Comparison of ENCODE assay signal across 20 cellular contexts in genomic region chr10:103627111-103627892, GRCh38.
DNase-seq lines count a peak whose midpoint lies in the region; ATAC-seq and TF ChIP-seq lines count a peak whose summit lies in the region.
"Had no signal": no experiment of that assay in that cellular context is flagged by ENCODE, and none has a peak within 500 bp of the region (broad histone marks: within the 10 kb centered on the region; RNA-seq: fewer than 3 reads in every experiment).

No MANE protein-coding gene starts in this region.

- H3K79me2 ChIP-seq in trophoblast cell (ENCODE audit: control insufficient read depth, insufficient read depth, low read length, poor library complexity): no peaks in the 10 kb centered on the region

- H4K20me1 ChIP-seq in IMR-90 (ENCODE audit: insufficient read depth, low read length): peaks cover 24% of the 10 kb centered on the region

- H2BK5ac ChIP-seq in IMR-90 (ENCODE audit: low read depth, low read length, poor library complexity, severe bottlenecking): no peak overlapping the region
- no peak overlapping the region for H2BK5ac ChIP-seq in trophoblast cell (ENCODE audit: low read depth, low read length, poor library complexity)

- CTCF ChIA-PET in IMR-90 (lab: Yijun Ruan, JAX): no interaction called here

- no peak overlapping the region for H4K5ac ChIP-seq in IMR-90 (ENCODE audit: low read depth, low read length)

- no peak overlapping the region for H3K4ac ChIP-seq in IMR-90 (ENCODE audit: low read depth, low read length)
- no peak overlapping the region for H3K4ac ChIP-seq in trophoblast cell (ENCODE audit: low read depth, low read length)

- no peak overlapping the region for H3K14ac ChIP-seq in IMR-90 (replicated peaks; ENCODE audit: low read depth, low read length)
- H3K14ac ChIP-seq in trophoblast cell (ENCODE audit: low read length): no peak overlapping the region

- WGBS in IMR-90 (ENCODE audit: extremely low coverage in 2 of 2, insufficient read length in 1 of 2), 2 experiments: 97% methylated on average over 13 of the region's 22 CpGs; no CpG with 5 or more reads in 1 of the 2 experiments
- WGBS in thyroid gland, 2 donors: 66 to 68% methylated on average over 21 to 22 of the region's 22 CpGs
- no CpG with 5 or more reads among the region's 22 CpGs for WGBS in trophoblast cell (ENCODE audit: extremely low coverage, insufficient coverage, insufficient read length)

- H2AFZ ChIP-seq in IMR-90 (replicated peaks; ENCODE audit: low read length, poor library complexity) (no peak overlapping the region), trophoblast cell (ENCODE audit: insufficient read depth, low read length, poor library complexity) (no peak overlapping the region)

- H2BK20ac ChIP-seq in IMR-90 (ENCODE audit: low read depth, low read length): no peak overlapping the region

- H2BK120ac ChIP-seq in IMR-90 (ENCODE audit: low read depth, low read length) (no peak overlapping the region), trophoblast cell (ENCODE audit: insufficient read depth, low read length, poor library complexity) (no peak overlapping the region)

- H2BK15ac ChIP-seq in IMR-90 (ENCODE audit: low read depth, low read length): no peak overlapping the region

- peaks cover 7% of the 10 kb centered on the region for H3K9me1 ChIP-seq in IMR-90 (ENCODE audit: insufficient read depth, low read length)

- no peak overlapping the region for H3K18ac ChIP-seq in IMR-90 (ENCODE audit: low read depth, low read length)
- no peak overlapping the region for H3K18ac ChIP-seq in trophoblast cell (ENCODE audit: low read length)

- no peak overlapping the region for H2AK5ac ChIP-seq in IMR-90 (ENCODE audit: low read depth, low read length)
- no peak overlapping the region for H2AK5ac ChIP-seq in trophoblast cell (ENCODE audit: low read length)

- H3K27ac ChIP-seq in IMR-90 (ENCODE audit: insufficient read depth, low read length) (no peak overlapping the region), thyroid gland (no peak overlapping the region), trophoblast cell (ENCODE audit: low read depth, low read length) (no peak overlapping the region)
- H3K27ac ChIP-seq: Peyer's patch had no signal

- H3K27me3 ChIP-seq in IMR-90 (ENCODE audit: control insufficient read depth, insufficient read depth, low read length) (no peaks in the 10 kb centered on the region), thyroid gland (no peaks in the 10 kb centered on the region), trophoblast cell (ENCODE audit: insufficient read depth, low read length) (no peaks in the 10 kb centered on the region)
- H3K27me3 ChIP-seq: Peyer's patch had no signal

- H3K4me2 ChIP-seq in IMR-90 (ENCODE audit: low read depth, low read length) (no peak overlapping the region), trophoblast cell (ENCODE audit: low read length) (no peak overlapping the region)
- H3K4me2 ChIP-seq: SK-N-SH had no signal

- no peak for TF ChIP-seq POLR2A in IMR-90 (IDR thresholded peaks at IDR 0.05; ENCODE audit: low read depth, low read length)
- peak; percentile 72 for TF ChIP-seq POLR2A in erythroblast (IDR thresholded peaks at IDR 0.05; ENCODE audit: low read length)
- TF ChIP-seq POLR2A in thyroid gland (IDR thresholded peaks at IDR 0.05): no peak

- peak overlapping the region; percentile 85 for H2AK9ac ChIP-seq in IMR-90 (replicated peaks; ENCODE audit: low read depth, low read length, poor library complexity)

- H3K4me3 ChIP-seq in IMR-90 (ENCODE audit: insufficient read depth, low read depth, low read length): no peak overlapping the region
- no peak overlapping the region for H3K4me3 ChIP-seq in thyroid gland (replicated peaks in 1 of 3)
- no peak overlapping the region for H3K4me3 ChIP-seq in trophoblast cell (ENCODE audit: low read depth, low read length)
- H3K4me3 ChIP-seq: Peyer's patch had no signal

- no peak overlapping the region for H2BK12ac ChIP-seq in trophoblast cell (ENCODE audit: low read length)

- dilution Hi-C loops in IMR-90 (cut with HindIII; ENCODE audit: low sequenced_read_pairs, unreplicated experiment): no loop called here

- no peak overlapping the region for H4K91ac ChIP-seq in IMR-90 (ENCODE audit: insufficient read depth, low read depth, low read length)
- no peak overlapping the region for H4K91ac ChIP-seq in trophoblast cell (ENCODE audit: low read depth, low read length)

- no peaks in the 10 kb centered on the region for H3K9me3 ChIP-seq in IMR-90 (ENCODE audit: control insufficient read depth, insufficient read depth, low read length)
- H3K9me3 ChIP-seq in thyroid gland: no peaks in the 10 kb centered on the region
- H3K9me3 ChIP-seq in trophoblast cell (ENCODE audit: insufficient read depth, low read depth, low read length): no peaks in the 10 kb centered on the region
- H3K9me3 ChIP-seq: Peyer's patch, SK-N-SH had no signal

- no peak overlapping the region for H3K23ac ChIP-seq in IMR-90 (ENCODE audit: low read depth, low read length)
- no peak overlapping the region for H3K23ac ChIP-seq in trophoblast cell (ENCODE audit: low read length)

- in situ Hi-C loops in IMR-90 (cut with MboI; ENCODE audit: low sequenced_read_pairs): no loop called here

- H3K79me1 ChIP-seq in IMR-90 (ENCODE audit: low read depth in 1 of 2, low read length in 2 of 2) (peaks cover 49 to 72% of the 10 kb centered on the region in 2 experiments), trophoblast cell (ENCODE audit: low read length) (no peaks in the 10 kb centered on the region)

- no TSS peak for BruUV-seq in IMR-90 (replicated peaks; lab: Mats Ljungman, UMichigan)

- intact Hi-C loops in IMR-90 (cut with micrococcal nuclease): no loop called here
- intact Hi-C loops in thyroid gland (cut with DNase I): no loop called here

- H4K8ac ChIP-seq in IMR-90 (ENCODE audit: low read depth in 2 of 2, low read length in 2 of 2) (no peak overlapping the region), trophoblast cell (ENCODE audit: low read depth, low read length) (no peak overlapping the region)

- H3K9ac ChIP-seq in IMR-90 (ENCODE audit: low read depth, low read length) (no peak overlapping the region), trophoblast cell (ENCODE audit: low read length) (no peak overlapping the region)
- H3K9ac ChIP-seq: SK-N-SH had no signal

- TF ChIP-seq RAD21 in IMR-90 (IDR thresholded peaks at IDR 0.05; ENCODE audit: low read length): no peak

- peaks cover 2% of the 10 kb centered on the region; the same call in 1 of the 2 replicates for H3K4me1 ChIP-seq in IMR-90 (ENCODE audit: control insufficient read depth, insufficient read depth, low read length)
- H3K4me1 ChIP-seq in thyroid gland: no peaks in the 10 kb centered on the region
- no peaks in the 10 kb centered on the region for H3K4me1 ChIP-seq in trophoblast cell (ENCODE audit: control insufficient read depth in 1 of 2, insufficient read depth in 2 of 2, low read length in 2 of 2)
- H3K4me1 ChIP-seq: Peyer's patch had no signal

- no peak overlapping the region for H4K12ac ChIP-seq in trophoblast cell (ENCODE audit: low read depth, low read length)

- no peak for ATAC-seq in IMR-90 (ENCODE audit: low read depth)

- DNase-seq in NCI-H748 (lab: John Stamatoyannopoulos, UW; ENCODE audit: unreplicated experiment) (peak; percentile 13), NCI-H748 treated with DMSO at 0.1 percent for 48 hours (lab: John Stamatoyannopoulos, UW) (no peak), IMR-90 (no peak), erythroblast (lab: John Stamatoyannopoulos, UW) (no peak), thyroid gland (peak; percentile 62 to 65), AG20443 (ENCODE audit: low spot score) (no peak), trophoblast cell (no peak)
- DNase-seq: AML-193, Calu3, H7, Karpas-422, MM.1S, NCI-H1105, NCI-H187 treated with DMSO at 0.1 percent for 48 hours, NCI-H2171, NCI-H446 treated with DMSO at 0.1 percent for 48 hours, Peyer's patch, SHP77, SK-N-SH, T-helper 1 cell had no signal

- POLR2A ChIA-PET in IMR-90 (lab: Charles Lee; ENCODE audit: unreplicated experiment): no interaction called here

- no peak overlapping the region for H3K56ac ChIP-seq in IMR-90 (ENCODE audit: extremely low read depth, insufficient read depth, low read length)

- TF ChIP-seq CTCF in IMR-90 (conservative IDR thresholded peaks at IDR 0.05; ENCODE audit: low read depth, low read length): no peak
- no peak for TF ChIP-seq CTCF in thyroid gland (IDR thresholded peaks at IDR 0.05)

- H3K36me3 ChIP-seq in IMR-90 (ENCODE audit: control insufficient read depth, insufficient read depth, low read length) (peaks cover 70% of the 10 kb centered on the region), thyroid gland (peaks cover 2 to 8% of the 10 kb centered on the region in 2 donors), trophoblast cell (ENCODE audit: control insufficient read depth in 1 of 2, insufficient read depth in 2 of 2, low read length in 2 of 2) (peaks cover 19 to 20% of the 10 kb centered on the region in 2 experiments)

TF ChIP-seq in IMR-90, 13 proteins besides CTCF, POLR2A, EP300 and RAD21 (continues in another document):
- no peak for TF ChIP-seq RFX5 (IDR thresholded peaks at IDR 0.05; ENCODE audit: low read depth, low read length)
- no peak for TF ChIP-seq CEBPB (IDR thresholded peaks at IDR 0.05; ENCODE audit: low read depth, low read length)
- no peak for TF ChIP-seq ELK1 (IDR thresholded peaks at IDR 0.05; ENCODE audit: borderline replicate concordance, low read depth, low read length)
- TF ChIP-seq MAZ (IDR thresholded peaks at IDR 0.05; ENCODE audit: borderline replicate concordance, low read depth, low read length): no peak
- no peak for TF ChIP-seq MAFK (IDR thresholded peaks at IDR 0.05; ENCODE audit: low read depth, low read length)
- TF ChIP-seq BHLHE40 (IDR thresholded peaks at IDR 0.05; ENCODE audit: low read depth, low read length): no peak
- TF ChIP-seq USF2 (IDR thresholded peaks at IDR 0.05; ENCODE audit: low read depth, low read length): no peak
- no peak for TF ChIP-seq FOS (IDR thresholded peaks at IDR 0.05; ENCODE audit: low read depth, low read length)
- no peak for TF ChIP-seq MXI1 (IDR thresholded peaks at IDR 0.05; ENCODE audit: borderline replicate concordance, low read depth, low read length)

Comparison
In these comparisons a context has a peak if more than half of its experiments do, and no peak if none do; other contexts are left out.
1. DNase-seq: peak in NCI-H748 (single experiment) and thyroid gland (2 of 2); none in NCI-H748 treated with DMSO at 0.1 percent for 48 hours (single experiment), IMR-90 (single experiment), erythroblast (0 of 2), AG20443 (single experiment) and trophoblast cell (0 of 2).